Comparison of ENCODE assay signal across 36 cellular contexts in the genomic region with DNA sequence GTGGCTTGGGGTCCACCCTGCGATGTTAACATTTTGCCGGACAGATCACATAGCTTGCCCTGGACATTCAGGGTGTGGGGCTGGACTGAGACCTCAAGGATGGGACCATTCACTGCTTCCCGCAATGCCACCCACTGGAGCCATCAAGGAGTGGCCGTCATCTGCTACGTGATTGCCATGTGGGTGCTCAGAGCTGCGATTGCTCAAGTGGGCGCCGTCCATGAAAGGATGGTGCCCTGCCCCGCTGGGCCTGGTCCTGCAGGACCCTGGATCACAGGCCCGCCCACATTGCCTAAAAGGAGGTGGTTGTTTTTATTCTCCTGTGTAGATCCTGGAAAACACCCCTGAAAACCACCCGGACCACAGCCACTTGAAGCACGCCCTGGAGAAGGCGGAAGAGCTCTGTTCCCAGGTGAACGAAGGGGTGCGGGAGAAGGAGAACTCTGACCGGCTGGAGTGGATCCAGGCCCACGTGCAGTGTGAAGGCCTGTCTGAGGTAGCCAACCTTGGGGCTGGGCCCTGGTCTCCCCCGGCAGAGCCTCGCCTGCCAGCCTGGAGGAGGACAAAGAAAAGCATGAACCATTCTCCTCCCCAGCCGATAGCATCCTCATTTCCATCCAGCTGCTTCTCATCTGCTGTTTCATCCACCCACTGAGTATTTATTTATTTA.
"Had no signal": no experiment of that assay in that cellular context is flagged by ENCODE, and none has a peak within 500 bp of the region (broad histone marks: within the 10 kb centered on the region; RNA-seq: fewer than 3 reads in every experiment).

No MANE protein-coding gene starts in this region.

- H3K27ac Mint-ChIP-seq: activated B cell treated with CpG ODN at 0.5 μM for 24 hours; activated CD4-positive, alpha-beta memory T cell treated with anti-CD3 and anti-CD28 coated beads for 36 hours; activated CD4-positive, alpha-beta T cell treated with anti-CD3 and anti-CD28 coated beads, Interleukin-2, amount 10 ng/mL, durations not matched to agents 24 days and 14 days; activated CD8-positive, alpha-beta T cell treated with anti-CD3 and anti-CD28 coated beads for 36 hours; activated naive CD4-positive, alpha-beta T cell treated with anti-CD3 and anti-CD28 coated beads for 36 hours; activated naive CD8-positive, alpha-beta T cell treated with anti-CD3 and anti-CD28 coated beads for 36 hours; activated T-helper 1 cell treated with anti-CD3 and anti-CD28 coated beads, Interleukin-12 subunit alpha, Interleukin-12 subunit beta, Interleukin-2, Interleukin-4 antibody, amounts not matched to agents 30 ng/mL and 10 ng/mL and 1 ng/mL, durations not matched to agents 14 hours and 24 hours and 36 hours; activated T-helper 17 cell treated with anti-CD3 and anti-CD28 coated beads, Interleukin-2, amount 50 U/mL, for 72 hours; brain; T-helper 1 cell treated with Interleukin-12 subunit alpha and Interleukin-12 subunit beta and Interleukin-4 antibody, amounts not matched to agents 30 μg/mL and 1 μg/mL, for 36 hours; T-helper 2 cell treated with Interferon-gamma antibody and Interleukin-4, amounts not matched to agents 5 μg/mL and 100 μg/mL, for 36 hours had no signal

- H3K9me3 ChIP-seq: adrenal gland, ascending aorta had no signal

- H3K4me3 ChIP-seq: adrenal gland, ascending aorta, cardiac muscle cell had no signal

- H3K27ac ChIP-seq: adrenal gland, ascending aorta, cardiac muscle cell, VCaP had no signal

- ATAC-seq: activated CD8-positive, alpha-beta T cell treated with anti-CD3 and anti-CD28 coated beads for 36 hours; activated naive CD4-positive, alpha-beta T cell treated with anti-CD3 and anti-CD28 coated beads, Interleukin-2, amount 50 U/mL, for 72 hours; activated T-cell treated with anti-CD3 and anti-CD28 coated beads, Interleukin-2, amount 50 U/mL, for 4 hours; activated T-cell treated with anti-CD3 and anti-CD28 coated beads, Interleukin-2, amount 50 U/mL, for 72 hours; activated T-helper 17 cell treated with anti-CD3 and anti-CD28 coated beads, Interleukin-2, amount 50 U/mL, for 72 hours had no signal

- H3K4me1 ChIP-seq: adrenal gland, ascending aorta had no signal

- H3K4me1 Mint-ChIP-seq: activated B cell treated with CpG ODN at 0.5 μM for 24 hours; activated CD4-positive, alpha-beta T cell treated with anti-CD3 and anti-CD28 coated beads, Interleukin-2, amount 10 ng/mL, durations not matched to agents 24 days and 14 days; activated naive CD8-positive, alpha-beta T cell treated with anti-CD3 and anti-CD28 coated beads for 36 hours; activated T-helper 17 cell treated with anti-CD3 and anti-CD28 coated beads, Interleukin-2, amount 50 U/mL, for 72 hours; brain; central memory CD8-positive, alpha-beta T cell had no signal

- H3K36me3 ChIP-seq: adrenal gland, ascending aorta, cardiac muscle cell had no signal

- H3K4me3 Mint-ChIP-seq: activated B cell treated with CpG ODN at 0.5 μM for 24 hours; activated CD4-positive, alpha-beta memory T cell treated with anti-CD3 and anti-CD28 coated beads for 36 hours; activated CD4-positive, alpha-beta T cell treated with anti-CD3 and anti-CD28 coated beads, Interleukin-2, amount 10 ng/mL, durations not matched to agents 24 days and 14 days; activated CD8-positive, alpha-beta T cell treated with anti-CD3 and anti-CD28 coated beads for 36 hours; activated naive CD4-positive, alpha-beta T cell treated with anti-CD3 and anti-CD28 coated beads for 36 hours; activated naive CD8-positive, alpha-beta T cell treated with anti-CD3 and anti-CD28 coated beads for 36 hours; activated T-cell treated with anti-CD3 and anti-CD28 coated beads, Interleukin-2, amount 50 U/mL, for 4 hours; activated T-cell treated with anti-CD3 and anti-CD28 coated beads, Interleukin-2, amount 50 U/mL, for 72 hours; activated T-helper 1 cell treated with anti-CD3 and anti-CD28 coated beads, Interleukin-12 subunit alpha, Interleukin-12 subunit beta, Interleukin-2, Interleukin-4 antibody, amounts not matched to agents 30 ng/mL and 10 ng/mL and 1 ng/mL, durations not matched to agents 14 hours and 24 hours and 36 hours; activated T-helper 17 cell treated with anti-CD3 and anti-CD28 coated beads, Interleukin-2, amount 50 U/mL, for 72 hours; brain; central memory CD8-positive, alpha-beta T cell; T-helper 1 cell treated with Interleukin-12 subunit alpha and Interleukin-12 subunit beta and Interleukin-4 antibody, amounts not matched to agents 30 μg/mL and 1 μg/mL, for 36 hours; T-helper 2 cell treated with Interferon-gamma antibody and Interleukin-4, amounts not matched to agents 5 μg/mL and 100 μg/mL, for 36 hours had no signal

- DNase-seq: activated B cell treated with CpG ODN at 0.5 μM for 24 hours; activated CD4-positive, alpha-beta memory T cell treated with anti-CD3 and anti-CD28 coated beads for 36 hours; activated CD4-positive, alpha-beta T cell treated with anti-CD3 and anti-CD28 coated beads for 4 hours; activated CD4-positive, alpha-beta T cell treated with anti-CD3 and anti-CD28 coated beads, Interleukin-2, amount 10 ng/mL, durations not matched to agents 24 days and 14 days; activated CD4-positive, alpha-beta T cell treated with anti-CD3 and anti-CD28 coated beads, Interleukin-2, amount 50 U/mL, for 1 hour; activated CD4-positive, alpha-beta T cell treated with anti-CD3 and anti-CD28 coated beads, Interleukin-2, amount 50 U/mL, for 4 hours; activated CD4-positive, CD25-positive, alpha-beta regulatory T cell treated with anti-CD3 and anti-CD28 coated beads, Interleukin-2, amount 50 U/mL, for 72 hours; activated CD8-positive, alpha-beta memory T cell treated with anti-CD3 and anti-CD28 coated beads, Interleukin-2, amount 50 U/mL, for 4 hours; activated CD8-positive, alpha-beta T cell treated with anti-CD3 and anti-CD28 coated beads for 36 hours; activated effector memory CD4-positive, alpha-beta T cell treated with anti-CD3 and anti-CD28 coated beads, Interleukin-2, amount 50 U/mL, for 16 hours; activated gamma-delta T cell treated with Interleukin-2 at 50 U/mL for 16 hours; activated naive CD4-positive, alpha-beta T cell; activated naive CD4-positive, alpha-beta T cell treated with anti-CD3 and anti-CD28 coated beads for 36 hours; activated naive CD4-positive, alpha-beta T cell treated with anti-CD3 and anti-CD28 coated beads, Interleukin-2, amount 50 U/mL, for 16 hours; activated naive CD8-positive, alpha-beta T cell treated with anti-CD3 and anti-CD28 coated beads for 36 hours; activated T-cell treated with anti-CD3 and anti-CD28 coated beads for 4 hours; activated T-cell treated with anti-CD3 and anti-CD28 coated beads, Interleukin-2, amount 50 U/mL, for 1 hour; activated T-cell treated with anti-CD3 and anti-CD28 coated beads, Interleukin-2, amount 50 U/mL, for 4 hours; activated T-cell treated with anti-CD3 and anti-CD28 coated beads, Interleukin-2, amount 50 U/mL, for 72 hours; adrenal gland; amniotic stem cell; caudate nucleus; cerebellar nuclear complex; T-helper 1 cell; T-helper 2 cell; T-helper 9 cell had no signal

- H3K27me3 Mint-ChIP-seq: activated CD4-positive, alpha-beta memory T cell treated with anti-CD3 and anti-CD28 coated beads for 36 hours; activated CD8-positive, alpha-beta T cell treated with anti-CD3 and anti-CD28 coated beads for 36 hours; activated naive CD8-positive, alpha-beta T cell treated with anti-CD3 and anti-CD28 coated beads for 36 hours; brain had no signal

- H3K27me3 ChIP-seq: adrenal gland, ascending aorta, cardiac muscle cell had no signal

- H3K36me3 Mint-ChIP-seq: activated CD4-positive, alpha-beta memory T cell treated with anti-CD3 and anti-CD28 coated beads for 36 hours; activated naive CD4-positive, alpha-beta T cell treated with anti-CD3 and anti-CD28 coated beads, Interleukin-2, amount 50 U/mL, for 72 hours; activated naive CD8-positive, alpha-beta T cell treated with anti-CD3 and anti-CD28 coated beads for 36 hours had no signal

- H3K9me3 Mint-ChIP-seq: activated B cell treated with CpG ODN at 0.5 μM for 24 hours; activated CD4-positive, alpha-beta memory T cell treated with anti-CD3 and anti-CD28 coated beads for 36 hours; activated CD4-positive, alpha-beta T cell treated with anti-CD3 and anti-CD28 coated beads, Interleukin-2, amount 10 ng/mL, durations not matched to agents 24 days and 14 days; activated CD8-positive, alpha-beta T cell treated with anti-CD3 and anti-CD28 coated beads for 36 hours; activated naive CD4-positive, alpha-beta T cell treated with anti-CD3 and anti-CD28 coated beads for 36 hours; activated naive CD4-positive, alpha-beta T cell treated with anti-CD3 and anti-CD28 coated beads, Interleukin-2, amount 50 U/mL, for 72 hours; activated naive CD8-positive, alpha-beta T cell treated with anti-CD3 and anti-CD28 coated beads for 36 hours; activated T-cell treated with anti-CD3 and anti-CD28 coated beads, Interleukin-2, amount 50 U/mL, for 4 hours; activated T-cell treated with anti-CD3 and anti-CD28 coated beads, Interleukin-2, amount 50 U/mL, for 72 hours; activated T-helper 1 cell treated with anti-CD3 and anti-CD28 coated beads, Interleukin-12 subunit alpha, Interleukin-12 subunit beta, Interleukin-2, Interleukin-4 antibody, amounts not matched to agents 30 ng/mL and 10 ng/mL and 1 ng/mL, durations not matched to agents 14 hours and 24 hours and 36 hours; activated T-helper 17 cell treated with anti-CD3 and anti-CD28 coated beads, Interleukin-2, amount 50 U/mL, for 72 hours; central memory CD8-positive, alpha-beta T cell; T-helper 1 cell treated with Interleukin-12 subunit alpha and Interleukin-12 subunit beta and Interleukin-4 antibody, amounts not matched to agents 30 μg/mL and 1 μg/mL, for 36 hours; T-helper 2 cell treated with Interferon-gamma antibody and Interleukin-4, amounts not matched to agents 5 μg/mL and 100 μg/mL, for 36 hours had no signal
